Comparison of ENCODE assay signal across 14 cellular contexts in the genomic region with DNA sequence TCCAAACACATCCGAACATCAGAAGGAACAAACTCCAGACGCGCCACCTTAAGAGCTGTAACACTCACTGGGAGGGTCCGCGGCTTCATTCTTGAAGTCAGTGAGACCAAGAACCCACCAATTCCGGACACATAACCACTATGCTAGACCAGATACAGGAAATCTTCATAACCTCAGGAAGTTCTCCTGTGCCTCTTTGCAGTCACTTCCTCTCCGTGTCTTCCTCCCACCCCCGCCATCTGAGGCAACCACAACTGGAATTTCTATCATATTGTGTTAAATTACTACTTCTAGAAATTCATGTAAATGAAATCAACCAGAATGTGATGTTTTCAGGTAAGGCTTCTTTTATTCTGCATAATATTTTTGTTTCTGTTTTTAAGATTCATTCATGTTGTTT.
"Had no signal": no experiment of that assay in that cellular context is flagged by ENCODE, and none has a peak within 500 bp of the region (broad histone marks: within the 10 kb centered on the region; RNA-seq: fewer than 3 reads in every experiment).

No MANE protein-coding gene starts in this region.

- H3K36me3 ChIP-seq: gastrocnemius medialis, right lobe of liver, transverse colon had no signal

- H3K36me3 Mint-ChIP-seq: stimulated activated effector memory CD8-positive, alpha-beta T cell treated with anti-CD3 and anti-CD28 coated beads, Interleukin-12 subunit alpha, Interleukin-12 subunit beta, amount 100 ng/mL, for 72 hours had no signal

- H3K4me1 ChIP-seq: gastrocnemius medialis, psoas muscle, right lobe of liver, transverse colon had no signal

- H3K9me3 ChIP-seq: gastrocnemius medialis, right lobe of liver had no signal

- DNase-seq: activated CD4-positive, alpha-beta T cell treated with anti-CD3 and anti-CD28 coated beads for 4 hours; activated naive CD4-positive, alpha-beta T cell treated with Interleukin-2 at 50 U/mL for 16 hours; gastrocnemius medialis; left ventricle myocardium superior; mesendoderm; psoas muscle; right lobe of liver; transverse colon had no signal

- H3K4me1 Mint-ChIP-seq: nephron; stimulated activated effector memory CD8-positive, alpha-beta T cell treated with anti-CD3 and anti-CD28 coated beads, Interleukin-12 subunit alpha, Interleukin-12 subunit beta, amount 100 ng/mL, for 72 hours had no signal

- H3K4me3 Mint-ChIP-seq: activated T-helper 1 cell treated with anti-CD3 and anti-CD28 coated beads, Interleukin-12 subunit alpha, Interleukin-12 subunit beta, Interleukin-2, Interleukin-4 antibody, amounts not matched to agents 30 ng/mL and 10 ng/mL and 1 ng/mL, durations not matched to agents 14 hours and 24 hours and 36 hours; nephron; stimulated activated effector memory CD8-positive, alpha-beta T cell treated with anti-CD3 and anti-CD28 coated beads, Interleukin-12 subunit alpha, Interleukin-12 subunit beta, amount 100 ng/mL, for 72 hours had no signal

- ATAC-seq: gastrocnemius medialis; left ventricle myocardium superior; psoas muscle; right lobe of liver; stimulated activated effector memory CD8-positive, alpha-beta T cell treated with anti-CD3 and anti-CD28 coated beads, Interleukin-12 subunit alpha, Interleukin-12 subunit beta, amount 100 ng/mL, for 72 hours had no signal

- H3K27ac ChIP-seq: gastrocnemius medialis, psoas muscle, right lobe of liver, transverse colon had no signal

- FAIRE-seq: colon, endothelial cell of umbilical vein, keratinocyte had no signal

- H3K27ac Mint-ChIP-seq: activated T-helper 1 cell treated with anti-CD3 and anti-CD28 coated beads, Interleukin-12 subunit alpha, Interleukin-12 subunit beta, Interleukin-2, Interleukin-4 antibody, amounts not matched to agents 30 ng/mL and 10 ng/mL and 1 ng/mL, durations not matched to agents 14 hours and 24 hours and 36 hours; nephron; stimulated activated effector memory CD8-positive, alpha-beta T cell treated with anti-CD3 and anti-CD28 coated beads, Interleukin-12 subunit alpha, Interleukin-12 subunit beta, amount 100 ng/mL, for 72 hours had no signal

- H3K27me3 ChIP-seq: gastrocnemius medialis, right lobe of liver, transverse colon had no signal

- H3K4me3 ChIP-seq: gastrocnemius medialis, psoas muscle, right lobe of liver, transverse colon had no signal
